Comparison of ENCODE assay signal across 1 cellular context in genomic region chr2:232480201-232481190, GRCh38.
TF ChIP-seq lines count a peak whose summit lies in the region.

No MANE protein-coding gene starts in this region.

TF ChIP-seq in HepG2, 621 proteins besides CTCF, POLR2A, EP300 and RAD21:
- peak; percentile 1; the same call in 1 of the 2 replicates for TF ChIP-seq KDM5B (CRISPR knock-in tag; IDR thresholded peaks at IDR 0.05; ENCODE audit: borderline replicate concordance)
- TF ChIP-seq, protein P1, sequence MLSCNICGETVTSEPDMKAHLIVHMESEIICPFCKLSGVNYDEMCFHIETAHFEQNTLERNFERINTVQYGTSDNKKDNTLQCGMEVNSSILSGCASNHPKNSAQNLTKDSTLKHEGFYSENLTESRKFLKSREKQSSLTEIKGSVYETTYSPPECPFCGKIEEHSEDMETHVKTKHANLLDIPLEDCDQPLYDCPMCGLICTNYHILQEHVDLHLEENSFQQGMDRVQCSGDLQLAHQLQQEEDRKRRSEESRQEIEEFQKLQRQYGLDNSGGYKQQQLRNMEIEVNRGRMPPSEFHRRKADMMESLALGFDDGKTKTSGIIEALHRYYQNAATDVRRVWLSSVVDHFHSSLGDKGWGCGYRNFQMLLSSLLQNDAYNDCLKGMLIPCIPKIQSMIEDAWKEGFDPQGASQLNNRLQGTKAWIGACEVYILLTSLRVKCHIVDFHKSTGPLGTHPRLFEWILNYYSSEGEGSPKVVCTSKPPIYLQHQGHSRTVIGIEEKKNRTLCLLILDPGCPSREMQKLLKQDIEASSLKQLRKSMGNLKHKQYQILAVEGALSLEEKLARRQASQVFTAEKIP (CRISPR knock-in tag; IDR thresholded peaks at IDR 0.05; ENCODE audit: borderline replicate concordance): no peak
